9 cellular contexts compared by ENCODE assay signal in the genomic region with DNA sequence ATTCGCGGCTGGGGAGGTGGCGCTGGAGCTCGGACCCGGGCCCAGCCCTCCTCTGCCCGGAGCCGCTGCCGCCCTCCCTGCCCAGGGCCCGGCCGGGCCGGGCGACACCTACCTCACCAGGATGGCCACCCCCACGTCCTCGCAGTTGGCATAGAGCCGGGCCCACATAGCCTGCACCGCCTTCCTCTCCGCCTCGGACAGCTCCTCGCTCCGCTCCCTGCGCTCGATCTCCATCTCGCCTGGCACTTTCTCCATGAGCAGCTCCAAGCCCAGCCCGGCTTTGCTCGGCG. TPM values are rescaled to one million over a fixed set of nuclear protein-coding genes. Genes with fewer than 3 reads are reported as not detected.
DNase-seq lines count a peak whose midpoint lies in the region; ATAC-seq, FAIRE-seq and TF ChIP-seq lines count a peak whose summit lies in the region.
"Had no signal": no experiment of that assay in that cellular context is flagged by ENCODE, and none has a peak within 500 bp of the region (broad histone marks: within the 10 kb centered on the region; RNA-seq: fewer than 3 reads in every experiment).

No MANE protein-coding gene starts in this region.

- H4K20me1 ChIP-seq in GM23338 (replicated peaks; ENCODE audit: insufficient read depth), result no peaks in the 10 kb centered on the region
- no peaks in the 10 kb centered on the region for H4K20me1 ChIP-seq in keratinocyte (ENCODE audit: control insufficient read depth, extremely low read depth, insufficient read depth, low read length)

- no peaks in the 10 kb centered on the region for H3K9me2 ChIP-seq in GM23338 (ENCODE audit: insufficient read depth)

- H3K36me3 Mint-ChIP-seq in GM23338 (ENCODE audit: low read depth) (no peaks in the 10 kb centered on the region), chondrocyte (ENCODE audit: low read depth) (no peaks in the 10 kb centered on the region)
- H3K36me3 Mint-ChIP-seq in stimulated activated naive B cell treated with anti-CD40 and anti-IgM and Interleukin-4, amounts not matched to agents 10 μg/mL and 1 μg/mL and 100 μg/mL, for 72 hours, result peaks cover 0 to 2% of the 10 kb centered on the region in 2 donors

- DNase-seq in GM23338 (ENCODE audit: low spot score) (no peak), chondrocyte (ENCODE audit: low spot score) (peak; percentile 79), keratinocyte (ENCODE audit: low read depth, low spot score) (no peak), NCI-H2081 treated with DMSO at 0.1 percent for 48 hours (lab: John Stamatoyannopoulos, UW) (no peak), MV-4-11 (lab: John Stamatoyannopoulos, UW) (no peak)
- DNase-seq in stimulated activated naive B cell treated with anti-CD40 and anti-IgM and Interleukin-4, amounts not matched to agents 10 μg/mL and 1 μg/mL and 100 μg/mL, for 72 hours, result no peak
- no peak for DNase-seq in activated CD4-positive, alpha-beta T cell treated with anti-CD3 and anti-CD28 coated beads for 4 hours

- H2AFZ ChIP-seq in GM23338, result no peak overlapping the region
- H2AFZ ChIP-seq in keratinocyte (ENCODE audit: control insufficient read depth, low read length), result no peak overlapping the region

- H3K4me2 ChIP-seq in GM23338, result peak overlapping the region; percentile 90
- peak overlapping the region; percentile 37 for H3K4me2 ChIP-seq in keratinocyte (ENCODE audit: control insufficient read depth, extremely low read depth, insufficient read depth, low read depth, low read length)

- H3K79me2 ChIP-seq in GM23338 (replicated peaks; ENCODE audit: insufficient read depth) (no peaks in the 10 kb centered on the region), keratinocyte (ENCODE audit: control insufficient read depth, insufficient read depth, low read length) (no peaks in the 10 kb centered on the region)

- FAIRE-seq in keratinocyte (lab: Jason Lieb, UNC), result no peak

- H3K27me3 Mint-ChIP-seq in GM23338 (ENCODE audit: insufficient read depth, low read depth, poor library complexity) (peaks cover 45% of the 10 kb centered on the region), chondrocyte (ENCODE audit: low read depth) (no peaks in the 10 kb centered on the region)
- peaks cover 41 to 55% of the 10 kb centered on the region in 2 donors for H3K27me3 Mint-ChIP-seq in stimulated activated naive B cell treated with anti-CD40 and anti-IgM and Interleukin-4, amounts not matched to agents 10 μg/mL and 1 μg/mL and 100 μg/mL, for 72 hours

- H3K9me3 Mint-ChIP-seq in GM23338, result no peaks in the 10 kb centered on the region; the same call in 2 of the 3 replicates
- no peaks in the 10 kb centered on the region for H3K9me3 Mint-ChIP-seq in chondrocyte (ENCODE audit: low read depth)
- no peaks in the 10 kb centered on the region for H3K9me3 Mint-ChIP-seq in stimulated activated naive B cell treated with anti-CD40 and anti-IgM and Interleukin-4, amounts not matched to agents 10 μg/mL and 1 μg/mL and 100 μg/mL, for 72 hours

- no peak overlapping the region for H3K27ac ChIP-seq in GM23338 (ENCODE audit: low read depth)
- H3K27ac ChIP-seq in keratinocyte (ENCODE audit: control insufficient read depth, insufficient read depth, low read length), result no peak overlapping the region

- H3K4me3 Mint-ChIP-seq in GM23338 (peak overlapping the region; percentile 72), chondrocyte (ENCODE audit: unreplicated experiment) (peak overlapping the region; percentile 53)
- H3K4me3 Mint-ChIP-seq in stimulated activated naive B cell treated with anti-CD40 and anti-IgM and Interleukin-4, amounts not matched to agents 10 μg/mL and 1 μg/mL and 100 μg/mL, for 72 hours, result peak overlapping the region; percentile 59 to 72

- H3K27ac Mint-ChIP-seq in GM23338 (no peak overlapping the region), chondrocyte (ENCODE audit: unreplicated experiment) (no peak overlapping the region)
- H3K27ac Mint-ChIP-seq in stimulated activated naive B cell treated with anti-CD40 and anti-IgM and Interleukin-4, amounts not matched to agents 10 μg/mL and 1 μg/mL and 100 μg/mL, for 72 hours, result no peak overlapping the region

- dilution Hi-C loops in keratinocyte (cut with MboI; ENCODE audit: extremely low pct_ligation_motif_present, low sequenced_read_pairs), result no loop called here

- H3K4me3 ChIP-seq in GM23338, result peak overlapping the region; percentile 69
- H3K4me3 ChIP-seq in keratinocyte (ENCODE audit: control insufficient read depth in 2 of 3, extremely low read depth in 1 of 3, insufficient read depth in 2 of 3, low read depth in 1 of 3, low read length in 3 of 3), result peak overlapping the region in 1 of 3 experiments; percentile 17

- TF ChIP-seq CTCF in GM23338 (conservative IDR thresholded peaks at IDR 0.05; ENCODE audit: low read depth in 2 of 2) (no peak), chondrocyte (IDR thresholded peaks at IDR 0.05) (no peak), keratinocyte (optimal IDR thresholded peaks at IDR 0.05 in 1 of 3, IDR thresholded peaks at IDR 0.05 in 1 of 3, conservative IDR thresholded peaks at IDR 0.05 in 1 of 3; ENCODE audit: extremely low read depth in 1 of 3, insufficient read depth in 2 of 3, low read length in 3 of 3) (no peak)

- H3K9ac ChIP-seq in keratinocyte (ENCODE audit: control insufficient read depth, extremely low read depth, insufficient read depth, low read length), result peak overlapping the region; percentile 9

- H3F3A ChIP-seq in GM23338 (replicated peaks; ENCODE audit: low read depth), result 0 out of 2 replicates have a peak, but pooled peaks cover 5% of the 10 kb centered on the region

- H3K36me3 ChIP-seq in GM23338 (ENCODE audit: insufficient read depth) (no peaks in the 10 kb centered on the region), keratinocyte (ENCODE audit: control insufficient read depth in 2 of 2, extremely low read depth in 1 of 2, insufficient read depth in 2 of 2, low read length in 2 of 2) (no peaks in the 10 kb centered on the region)

- ATAC-seq in GM23338 (peak; percentile 5), GM21619 (IDR thresholded peaks at IDR 0.05; ENCODE audit: unreplicated experiment) (no peak)
- ATAC-seq in stimulated activated naive B cell treated with anti-CD40 and anti-IgM and Interleukin-4, amounts not matched to agents 10 μg/mL and 1 μg/mL and 100 μg/mL, for 72 hours (replicated peaks), result peak; percentile 26 to 33

- H3K9me1 ChIP-seq in keratinocyte (ENCODE audit: control insufficient read depth, extremely low read depth, insufficient read depth, low read length), result no peaks in the 10 kb centered on the region

- H3K9me3 ChIP-seq in keratinocyte (ENCODE audit: control insufficient read depth, low read depth, low read length), result no peaks in the 10 kb centered on the region

- peaks cover 47% of the 10 kb centered on the region for H3K27me3 ChIP-seq in GM23338 (ENCODE audit: insufficient read depth)
- peaks cover 24% of the 10 kb centered on the region for H3K27me3 ChIP-seq in keratinocyte (ENCODE audit: control insufficient read depth, extremely low read depth, insufficient read depth, low read length)

- H3K4me1 Mint-ChIP-seq in GM23338 (peaks cover 35% of the 10 kb centered on the region), chondrocyte (ENCODE audit: low read depth) (peaks cover 10% of the 10 kb centered on the region)
- peaks cover 26 to 34% of the 10 kb centered on the region in 2 donors for H3K4me1 Mint-ChIP-seq in stimulated activated naive B cell treated with anti-CD40 and anti-IgM and Interleukin-4, amounts not matched to agents 10 μg/mL and 1 μg/mL and 100 μg/mL, for 72 hours

- H3K4me1 ChIP-seq in GM23338 (ENCODE audit: insufficient read depth), result peaks cover 7% of the 10 kb centered on the region
- peaks cover 32% of the 10 kb centered on the region for H3K4me1 ChIP-seq in keratinocyte (ENCODE audit: control insufficient read depth, extremely low read depth, insufficient read depth, low read length)

RNA-seq across cellular contexts. Expression of a gene that starts 0.3 kb away (rescaled TPM):
- total RNA-seq in GM23338 (2014; rRNA removed; shearing (Covaris generic)), result 1.7 and 2.1 TPM in 2 replicates
- polyA plus RNA-seq in GM23338 (2016; fragmentation: Nextera tagmentation; extraction: Ambion mirVana), result 0.85 and 1.2 TPM in 2 replicates
- 0.48 to 5.4 TPM (median 4.6 TPM) in 3 replicates for total RNA-seq in chondrocyte
- 10.3 to 26.1 TPM (median 15.3 TPM) in 3 replicates for polyA plus RNA-seq in keratinocyte
- 2.1 TPM for polyA plus RNA-seq in keratinocyte (2011; ENCODE audit: low read depth)
- polyA plus RNA-seq in keratinocyte (2011; cell fraction: cytosol; rRNA removed), result 15.3 and 37.7 TPM in 2 replicates
- polyA plus RNA-seq in keratinocyte (2011; cell fraction: nucleus; rRNA removed), result 15.4 and 26.2 TPM in 2 replicates
- polyA plus RNA-seq in keratinocyte (2012; ENCODE audit: low replicate concordance), result 6.2 and 33.8 TPM in 2 replicates
- polyA minus RNA-seq in keratinocyte, result 9.0 to 17.2 TPM (median 11.8 TPM) in 3 replicates
- 42.6 TPM for polyA minus RNA-seq in keratinocyte (2011; cell fraction: cytosol; rRNA and poly(A)+ RNA removed)
- polyA minus RNA-seq in keratinocyte (2011; cell fraction: nucleus; rRNA and poly(A)+ RNA removed), result 12.3 and 17.7 TPM in 2 replicates

RNA-seq across cellular contexts. Expression of a gene that starts 2.6 kb away (rescaled TPM):
- 0.38 and 0.50 TPM in 2 replicates for total RNA-seq in GM23338 (2014; rRNA removed; shearing (Covaris generic))
- polyA plus RNA-seq in GM23338 (2016; fragmentation: Nextera tagmentation; extraction: Ambion mirVana) (1.6 and 2.5 TPM in 2 replicates), keratinocyte (0.65 to 1.7 TPM (median 1.2 TPM) in 3 replicates)
- 0.55 to 1.0 TPM (median 0.92 TPM) in 3 replicates for total RNA-seq in chondrocyte
- not detected for polyA plus RNA-seq in keratinocyte (2011; ENCODE audit: low read depth)
- 0.55 and 0.81 TPM in 2 replicates for polyA plus RNA-seq in keratinocyte (2011; cell fraction: cytosol; rRNA removed)
- polyA plus RNA-seq in keratinocyte (2011; cell fraction: nucleus; rRNA removed), result 6.7 and 11.7 TPM in 2 replicates
- 0.68 and 0.72 TPM in 2 replicates for polyA plus RNA-seq in keratinocyte (2012; ENCODE audit: low replicate concordance)
- 0.38 to 0.96 TPM in 2 of 3 replicates, not detected in the other for polyA minus RNA-seq in keratinocyte
- polyA minus RNA-seq in keratinocyte (2011; cell fraction: cytosol; rRNA and poly(A)+ RNA removed), result not detected
- polyA minus RNA-seq in keratinocyte (2011; cell fraction: nucleus; rRNA and poly(A)+ RNA removed), result 1.3 and 1.8 TPM in 2 replicates
- total RNA-seq: myocyte had no signal

RNA-seq across cellular contexts. Expression of a gene that starts 36.0 kb away (rescaled TPM):
- 19.5 and 29.5 TPM in 2 replicates for total RNA-seq in GM23338 (2014; rRNA removed; shearing (Covaris generic))
- 9.4 and 10.5 TPM in 2 replicates for polyA plus RNA-seq in GM23338 (2016; fragmentation: Nextera tagmentation; extraction: Ambion mirVana)
- total RNA-seq in chondrocyte, result 4.7 to 5.4 TPM (median 4.9 TPM) in 3 replicates
- 14.9 to 22.6 TPM (median 20.6 TPM) in 3 replicates for polyA plus RNA-seq in keratinocyte
- 27.6 TPM for polyA plus RNA-seq in keratinocyte (2011; ENCODE audit: low read depth)
- 9.1 and 16.9 TPM in 2 replicates for polyA plus RNA-seq in keratinocyte (2011; cell fraction: cytosol; rRNA removed)
- 61.7 and 94.2 TPM in 2 replicates for polyA plus RNA-seq in keratinocyte (2011; cell fraction: nucleus; rRNA removed)
- polyA plus RNA-seq in keratinocyte (2012; ENCODE audit: low replicate concordance), result 40.0 and 43.0 TPM in 2 replicates
- 25.6 to 54.8 TPM (median 27.0 TPM) in 3 replicates for polyA minus RNA-seq in keratinocyte
- polyA minus RNA-seq in keratinocyte (2011; cell fraction: cytosol; rRNA and poly(A)+ RNA removed), result 32.8 TPM
- 53.1 and 55.9 TPM in 2 replicates for polyA minus RNA-seq in keratinocyte (2011; cell fraction: nucleus; rRNA and poly(A)+ RNA removed)

RNA-seq across cellular contexts. Expression of a gene that starts 48.4 kb away (rescaled TPM):
- 0.31 TPM in 1 of 2 replicates, not detected in the other for total RNA-seq in GM23338 (2014; rRNA removed; shearing (Covaris generic))
- polyA plus RNA-seq in GM23338 (2016; fragmentation: Nextera tagmentation; extraction: Ambion mirVana) (not detected in 2 replicates), keratinocyte (38.7 to 63.2 TPM (median 45.8 TPM) in 3 replicates)
- total RNA-seq in chondrocyte, result 1.5 to 3.0 TPM (median 2.8 TPM) in 3 replicates
- 42.7 TPM for polyA plus RNA-seq in keratinocyte (2011; ENCODE audit: low read depth)
- polyA plus RNA-seq in keratinocyte (2011; cell fraction: cytosol; rRNA removed), result 52.9 and 55.5 TPM in 2 replicates
- polyA plus RNA-seq in keratinocyte (2011; cell fraction: nucleus; rRNA removed), result 80.8 and 105 TPM in 2 replicates
- 37.2 and 79.4 TPM in 2 replicates for polyA plus RNA-seq in keratinocyte (2012; ENCODE audit: low replicate concordance)
- polyA minus RNA-seq in keratinocyte, result 33.4 to 50.5 TPM (median 35.0 TPM) in 3 replicates
- polyA minus RNA-seq in keratinocyte (2011; cell fraction: cytosol; rRNA and poly(A)+ RNA removed), result 79.8 TPM
- 33.3 and 45.4 TPM in 2 replicates for polyA minus RNA-seq in keratinocyte (2011; cell fraction: nucleus; rRNA and poly(A)+ RNA removed)
